ENCODE assay signal across 27 cellular contexts in the genomic region with DNA sequence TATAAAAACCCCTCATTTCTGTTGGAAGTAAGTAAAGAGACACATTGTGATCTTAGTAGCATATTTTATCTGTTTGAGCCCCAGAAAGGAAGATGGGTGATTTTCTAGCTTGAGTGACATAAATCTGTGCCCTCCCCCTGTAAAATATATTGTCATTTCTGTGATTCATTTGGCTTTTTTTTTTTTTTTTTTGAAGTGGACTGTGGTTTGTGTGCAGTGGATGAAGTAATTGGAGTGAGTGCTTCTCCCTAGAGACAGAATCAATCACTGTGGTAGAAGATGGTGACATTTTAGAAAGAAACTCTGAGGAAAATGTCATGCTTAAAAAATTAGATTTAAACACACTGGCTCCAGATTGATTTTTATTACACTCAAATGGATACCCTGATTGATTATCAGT.
A peak's percentile ranks its signal among the peaks of the same experiment; 100 is the strongest.
DNase-seq lines count a peak whose midpoint lies in the region; ATAC-seq, FAIRE-seq and TF ChIP-seq lines count a peak whose summit lies in the region.
"Had no signal": no experiment of that assay in that cellular context is flagged by ENCODE, and none has a peak within 500 bp of the region (broad histone marks: within the 10 kb centered on the region; RNA-seq: fewer than 3 reads in every experiment).

No MANE protein-coding gene starts in this region.

- H3K9me3 ChIP-seq in SK-N-SH = no peaks in the 10 kb centered on the region
- H3K9me3 ChIP-seq in kidney (ENCODE audit: control insufficient read depth in 1 of 2, low read length in 2 of 2) = no peaks in the 10 kb centered on the region
- no peaks in the 10 kb centered on the region for H3K9me3 ChIP-seq in spleen
- H3K9me3 ChIP-seq: HAP-1, heart right ventricle, right lobe of liver, thoracic aorta, vagina had no signal

- H3K4me2 ChIP-seq in SK-N-SH = no peak overlapping the region
- H3K4me2 ChIP-seq: KMS-11 had no signal

- H4K20me1 ChIP-seq in SK-N-SH (ENCODE audit: insufficient read depth) = no peaks in the 10 kb centered on the region

- POLR2A ChIA-PET in HEK293T (lab: Yijun Ruan, JAX) (no interaction called here), SK-N-SH (lab: Yijun Ruan, JAX) (no interaction called here)

- TF ChIP-seq POLR2A in spleen (IDR thresholded peaks at IDR 0.05) = no peak

- peaks cover 19% of the 10 kb centered on the region for H3K79me2 ChIP-seq in SK-N-SH (ENCODE audit: insufficient read depth)

- intact Hi-C loops in kidney (cut with DNase I) = no loop called here
- intact Hi-C loops in spleen (cut with DNase I; ENCODE audit: low total_unique reads) = no loop called here

- no peaks in the 10 kb centered on the region for H3K36me3 ChIP-seq in SK-N-SH (replicated peaks in 1 of 2; ENCODE audit: control insufficient read depth in 1 of 2, insufficient read depth in 2 of 2, low read length in 1 of 2)
- H3K36me3 ChIP-seq in kidney (ENCODE audit: control insufficient read depth in 1 of 2, insufficient read depth in 2 of 2, low read length in 2 of 2) = no peaks in the 10 kb centered on the region
- no peaks in the 10 kb centered on the region for H3K36me3 ChIP-seq in spleen
- H3K36me3 ChIP-seq: HAP-1, heart right ventricle, right lobe of liver, thoracic aorta, vagina had no signal

- H3K9ac ChIP-seq in SK-N-SH (no peak overlapping the region), kidney (ENCODE audit: low read length in 2 of 2) (no peak overlapping the region)
- H3K9ac ChIP-seq: KMS-11 had no signal

- no peak for FAIRE-seq in kidney (lab: Jason Lieb, UNC)

- ATAC-seq in GM19035 (IDR thresholded peaks at IDR 0.05; ENCODE audit: unreplicated experiment) = no peak
- no peak for ATAC-seq in GM21390 (IDR thresholded peaks at IDR 0.05; ENCODE audit: unreplicated experiment)
- ATAC-seq: activated CD4-positive, alpha-beta T cell treated with anti-CD3 and anti-CD28 coated beads for 36 hours; activated naive CD4-positive, alpha-beta T cell treated with anti-CD3 and anti-CD28 coated beads, Interleukin-2, amount 50 U/mL, for 72 hours; heart right ventricle; left cardiac atrium; PC-3; right lobe of liver had no signal

- H3K4me1 ChIP-seq in SK-N-SH (ENCODE audit: control insufficient read depth in 1 of 2, insufficient read depth in 2 of 2, low read depth in 1 of 2, low read length in 1 of 2) (peaks cover 0 to 6% of the 10 kb centered on the region in 2 experiments; a peak in 2 of 4 replicates), kidney (ENCODE audit: control insufficient read depth in 1 of 2, insufficient read depth in 1 of 2, low read depth in 1 of 2, low read length in 2 of 2) (peaks cover 0 to 3% of the 10 kb centered on the region in 2 donors), spleen (no peaks in the 10 kb centered on the region)
- H3K4me1 ChIP-seq: HAP-1, right lobe of liver, vagina had no signal

- no peaks in the 10 kb centered on the region for H3K9me2 ChIP-seq in SK-N-SH

- H3K27ac ChIP-seq in SK-N-SH (ENCODE audit: low read depth in 2 of 2, low read length in 1 of 2) (no peak overlapping the region), kidney (ENCODE audit: low read depth in 2 of 2, low read length in 2 of 2) (no peak overlapping the region), spleen (no peak overlapping the region)
- H3K27ac ChIP-seq: coronary artery, heart right ventricle, KMS-11, right lobe of liver, thoracic aorta, vagina had no signal

- DNase-seq in COLO829 (ENCODE audit: low spot score) = peak; percentile 49
- no peak for DNase-seq in HEK293T (ENCODE audit: extremely low spot score)
- no peak for DNase-seq in SK-N-SH
- DNase-seq in myocyte (ENCODE audit: low read depth) = peak; percentile 34
- DNase-seq in kidney = no peak
- no peak for DNase-seq in spleen
- DNase-seq: activated CD4-positive, alpha-beta T cell treated with anti-CD3 and anti-CD28 coated beads for 36 hours; activated T-cell treated with anti-CD3 and anti-CD28 coated beads for 4 hours; effector memory CD4-positive, alpha-beta T cell; erythroblast; foreskin fibroblast; heart right ventricle; left cardiac atrium; NCI-H1930; NCI-H446; PC-3; right lobe of liver; Right ventricle myocardium superior; stimulated activated naive CD4-positive, alpha-beta T cell had no signal

- H3K4me3 ChIP-seq in SK-N-SH (ENCODE audit: low read depth in 2 of 2, low read length in 1 of 2) (no peak overlapping the region), kidney (ENCODE audit: low read length in 2 of 2) (no peak overlapping the region), spleen (no peak overlapping the region)
- H3K4me3 ChIP-seq: coronary artery, HAP-1, heart right ventricle, right lobe of liver, thoracic aorta, vagina had no signal

- TF ChIP-seq EP300 in SK-N-SH (IDR thresholded peaks at IDR 0.05; ENCODE audit: borderline replicate concordance in 1 of 2, low read depth in 1 of 2, low read length in 1 of 2) = no peak

- H3K27me3 ChIP-seq in SK-N-SH (ENCODE audit: insufficient read depth) (no peaks in the 10 kb centered on the region), spleen (replicated peaks in 1 of 7) (no peaks in the 10 kb centered on the region)
- H3K27me3 ChIP-seq: heart right ventricle, right lobe of liver, vagina had no signal

- no peak for TF ChIP-seq RAD21 in SK-N-SH (IDR thresholded peaks at IDR 0.05; ENCODE audit: low read length)

- TF ChIP-seq CTCF in SK-N-SH (IDR thresholded peaks at IDR 0.05) = no peak
- TF ChIP-seq CTCF in kidney (IDR thresholded peaks at IDR 0.05; ENCODE audit: borderline replicate concordance, extremely low read depth, insufficient read depth) = no peak
- no peak for TF ChIP-seq CTCF in spleen (IDR thresholded peaks at IDR 0.05 in 8 of 11, conservative IDR thresholded peaks at IDR 0.05 in 3 of 11)

- peaks cover 7% of the 10 kb centered on the region for H3F3A ChIP-seq in SK-N-SH (replicated peaks; ENCODE audit: insufficient read depth)

- H2AFZ ChIP-seq in SK-N-SH (ENCODE audit: low read depth) = no peak overlapping the region

- CTCF ChIA-PET in HEK293T (lab: Yijun Ruan, JAX) = no interaction called here
- CTCF ChIA-PET in SK-N-SH (lab: Yijun Ruan, JAX) = interaction anchor here (1.0 kb wide), 1 partner anchor 46 kb away, joined by 3 read pairs; no protein-coding TSS in a partner anchor

TF ChIP-seq in HEK293T, 16 proteins besides CTCF, POLR2A, EP300 and RAD21:
- no peak for TF ChIP-seq TARDBP (IDR thresholded peaks at IDR 0.05)
- no peak for TF ChIP-seq FOXA1 (IDR thresholded peaks at IDR 0.05)
- no peak for TF ChIP-seq FOXK2 (IDR thresholded peaks at IDR 0.05)
- TF ChIP-seq CTBP1 (IDR thresholded peaks at IDR 0.05; ENCODE audit: borderline replicate concordance) = no peak
- peak; percentile 61 for TF ChIP-seq PKNOX1 (IDR thresholded peaks at IDR 0.05)
- TF ChIP-seq LEF1 (IDR thresholded peaks at IDR 0.05; ENCODE audit: borderline replicate concordance) = no peak
- TF ChIP-seq SUZ12 (IDR thresholded peaks at IDR 0.05) = no peak
- TF ChIP-seq ZNF384 (IDR thresholded peaks at IDR 0.05) = peak; percentile 79
- no peak for TF ChIP-seq L3MBTL2 (conservative IDR thresholded peaks at IDR 0.05)

TF ChIP-seq in SK-N-SH, 30 proteins besides CTCF, POLR2A, EP300 and RAD21 (continues in another document):
- no peak for TF ChIP-seq GABPA (IDR thresholded peaks at IDR 0.05; ENCODE audit: low read depth)
- TF ChIP-seq, protein P1, sequence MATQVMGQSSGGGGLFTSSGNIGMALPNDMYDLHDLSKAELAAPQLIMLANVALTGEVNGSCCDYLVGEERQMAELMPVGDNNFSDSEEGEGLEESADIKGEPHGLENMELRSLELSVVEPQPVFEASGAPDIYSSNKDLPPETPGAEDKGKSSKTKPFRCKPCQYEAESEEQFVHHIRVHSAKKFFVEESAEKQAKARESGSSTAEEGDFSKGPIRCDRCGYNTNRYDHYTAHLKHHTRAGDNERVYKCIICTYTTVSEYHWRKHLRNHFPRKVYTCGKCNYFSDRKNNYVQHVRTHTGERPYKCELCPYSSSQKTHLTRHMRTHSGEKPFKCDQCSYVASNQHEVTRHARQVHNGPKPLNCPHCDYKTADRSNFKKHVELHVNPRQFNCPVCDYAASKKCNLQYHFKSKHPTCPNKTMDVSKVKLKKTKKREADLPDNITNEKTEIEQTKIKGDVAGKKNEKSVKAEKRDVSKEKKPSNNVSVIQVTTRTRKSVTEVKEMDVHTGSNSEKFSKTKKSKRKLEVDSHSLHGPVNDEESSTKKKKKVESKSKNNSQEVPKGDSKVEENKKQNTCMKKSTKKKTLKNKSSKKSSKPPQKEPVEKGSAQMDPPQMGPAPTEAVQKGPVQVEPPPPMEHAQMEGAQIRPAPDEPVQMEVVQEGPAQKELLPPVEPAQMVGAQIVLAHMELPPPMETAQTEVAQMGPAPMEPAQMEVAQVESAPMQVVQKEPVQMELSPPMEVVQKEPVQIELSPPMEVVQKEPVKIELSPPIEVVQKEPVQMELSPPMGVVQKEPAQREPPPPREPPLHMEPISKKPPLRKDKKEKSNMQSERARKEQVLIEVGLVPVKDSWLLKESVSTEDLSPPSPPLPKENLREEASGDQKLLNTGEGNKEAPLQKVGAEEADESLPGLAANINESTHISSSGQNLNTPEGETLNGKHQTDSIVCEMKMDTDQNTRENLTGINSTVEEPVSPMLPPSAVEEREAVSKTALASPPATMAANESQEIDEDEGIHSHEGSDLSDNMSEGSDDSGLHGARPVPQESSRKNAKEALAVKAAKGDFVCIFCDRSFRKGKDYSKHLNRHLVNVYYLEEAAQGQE (IDR thresholded peaks at IDR 0.05; ENCODE audit: low read depth, low read length) = no peak
- TF ChIP-seq MEF2A (IDR thresholded peaks at IDR 0.05; ENCODE audit: borderline replicate concordance, low read depth) = no peak
- TF ChIP-seq, protein P2, sequence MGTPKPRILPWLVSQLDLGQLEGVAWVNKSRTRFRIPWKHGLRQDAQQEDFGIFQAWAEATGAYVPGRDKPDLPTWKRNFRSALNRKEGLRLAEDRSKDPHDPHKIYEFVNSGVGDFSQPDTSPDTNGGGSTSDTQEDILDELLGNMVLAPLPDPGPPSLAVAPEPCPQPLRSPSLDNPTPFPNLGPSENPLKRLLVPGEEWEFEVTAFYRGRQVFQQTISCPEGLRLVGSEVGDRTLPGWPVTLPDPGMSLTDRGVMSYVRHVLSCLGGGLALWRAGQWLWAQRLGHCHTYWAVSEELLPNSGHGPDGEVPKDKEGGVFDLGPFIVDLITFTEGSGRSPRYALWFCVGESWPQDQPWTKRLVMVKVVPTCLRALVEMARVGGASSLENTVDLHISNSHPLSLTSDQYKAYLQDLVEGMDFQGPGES (IDR thresholded peaks at IDR 0.05; ENCODE audit: low read depth, low read length) = no peak
- no peak for TF ChIP-seq SMC3 (IDR thresholded peaks at IDR 0.05; ENCODE audit: low read depth, low read length)
- TF ChIP-seq TEAD4 (IDR thresholded peaks at IDR 0.05; ENCODE audit: borderline replicate concordance, insufficient read depth) = no peak
- peak; percentile 60 for TF ChIP-seq PBX3 (IDR thresholded peaks at IDR 0.05)
- TF ChIP-seq FOXJ3 (CRISPR knock-in tag; IDR thresholded peaks at IDR 0.05) = no peak

Comparison
In these comparisons a context has a peak if more than half of its experiments do, and no peak if none do; other contexts are left out.
1. DNase-seq: peak in COLO829 (single experiment) and myocyte (single experiment); none in HEK293T (single experiment), SK-N-SH (single experiment), kidney (single experiment) and spleen (single experiment).